In the genomic region with DNA sequence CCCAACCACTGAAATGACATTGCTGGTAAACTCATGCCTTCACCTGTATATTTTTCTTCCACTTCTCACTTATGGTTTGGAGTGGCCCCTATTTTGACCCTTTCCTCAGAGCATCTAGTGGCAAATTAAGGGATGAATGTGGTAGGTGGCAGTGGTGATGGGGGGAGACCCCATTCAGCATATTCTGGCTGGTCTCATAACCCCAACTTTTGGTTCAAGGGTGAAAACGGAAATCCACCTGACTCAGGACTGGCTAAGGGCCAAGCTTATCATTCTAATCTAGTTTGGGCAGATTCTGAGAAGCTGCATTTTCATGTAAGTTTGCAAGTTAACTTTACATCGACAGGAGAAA, we compare ENCODE assay signal across 1 cellular context.
TF ChIP-seq lines count a peak whose summit lies in the region.

No MANE protein-coding gene starts in this region.

TF ChIP-seq in GM23338, 12 proteins besides CTCF, POLR2A, EP300 and RAD21 (continued from another document):
- TF ChIP-seq, protein P1, sequence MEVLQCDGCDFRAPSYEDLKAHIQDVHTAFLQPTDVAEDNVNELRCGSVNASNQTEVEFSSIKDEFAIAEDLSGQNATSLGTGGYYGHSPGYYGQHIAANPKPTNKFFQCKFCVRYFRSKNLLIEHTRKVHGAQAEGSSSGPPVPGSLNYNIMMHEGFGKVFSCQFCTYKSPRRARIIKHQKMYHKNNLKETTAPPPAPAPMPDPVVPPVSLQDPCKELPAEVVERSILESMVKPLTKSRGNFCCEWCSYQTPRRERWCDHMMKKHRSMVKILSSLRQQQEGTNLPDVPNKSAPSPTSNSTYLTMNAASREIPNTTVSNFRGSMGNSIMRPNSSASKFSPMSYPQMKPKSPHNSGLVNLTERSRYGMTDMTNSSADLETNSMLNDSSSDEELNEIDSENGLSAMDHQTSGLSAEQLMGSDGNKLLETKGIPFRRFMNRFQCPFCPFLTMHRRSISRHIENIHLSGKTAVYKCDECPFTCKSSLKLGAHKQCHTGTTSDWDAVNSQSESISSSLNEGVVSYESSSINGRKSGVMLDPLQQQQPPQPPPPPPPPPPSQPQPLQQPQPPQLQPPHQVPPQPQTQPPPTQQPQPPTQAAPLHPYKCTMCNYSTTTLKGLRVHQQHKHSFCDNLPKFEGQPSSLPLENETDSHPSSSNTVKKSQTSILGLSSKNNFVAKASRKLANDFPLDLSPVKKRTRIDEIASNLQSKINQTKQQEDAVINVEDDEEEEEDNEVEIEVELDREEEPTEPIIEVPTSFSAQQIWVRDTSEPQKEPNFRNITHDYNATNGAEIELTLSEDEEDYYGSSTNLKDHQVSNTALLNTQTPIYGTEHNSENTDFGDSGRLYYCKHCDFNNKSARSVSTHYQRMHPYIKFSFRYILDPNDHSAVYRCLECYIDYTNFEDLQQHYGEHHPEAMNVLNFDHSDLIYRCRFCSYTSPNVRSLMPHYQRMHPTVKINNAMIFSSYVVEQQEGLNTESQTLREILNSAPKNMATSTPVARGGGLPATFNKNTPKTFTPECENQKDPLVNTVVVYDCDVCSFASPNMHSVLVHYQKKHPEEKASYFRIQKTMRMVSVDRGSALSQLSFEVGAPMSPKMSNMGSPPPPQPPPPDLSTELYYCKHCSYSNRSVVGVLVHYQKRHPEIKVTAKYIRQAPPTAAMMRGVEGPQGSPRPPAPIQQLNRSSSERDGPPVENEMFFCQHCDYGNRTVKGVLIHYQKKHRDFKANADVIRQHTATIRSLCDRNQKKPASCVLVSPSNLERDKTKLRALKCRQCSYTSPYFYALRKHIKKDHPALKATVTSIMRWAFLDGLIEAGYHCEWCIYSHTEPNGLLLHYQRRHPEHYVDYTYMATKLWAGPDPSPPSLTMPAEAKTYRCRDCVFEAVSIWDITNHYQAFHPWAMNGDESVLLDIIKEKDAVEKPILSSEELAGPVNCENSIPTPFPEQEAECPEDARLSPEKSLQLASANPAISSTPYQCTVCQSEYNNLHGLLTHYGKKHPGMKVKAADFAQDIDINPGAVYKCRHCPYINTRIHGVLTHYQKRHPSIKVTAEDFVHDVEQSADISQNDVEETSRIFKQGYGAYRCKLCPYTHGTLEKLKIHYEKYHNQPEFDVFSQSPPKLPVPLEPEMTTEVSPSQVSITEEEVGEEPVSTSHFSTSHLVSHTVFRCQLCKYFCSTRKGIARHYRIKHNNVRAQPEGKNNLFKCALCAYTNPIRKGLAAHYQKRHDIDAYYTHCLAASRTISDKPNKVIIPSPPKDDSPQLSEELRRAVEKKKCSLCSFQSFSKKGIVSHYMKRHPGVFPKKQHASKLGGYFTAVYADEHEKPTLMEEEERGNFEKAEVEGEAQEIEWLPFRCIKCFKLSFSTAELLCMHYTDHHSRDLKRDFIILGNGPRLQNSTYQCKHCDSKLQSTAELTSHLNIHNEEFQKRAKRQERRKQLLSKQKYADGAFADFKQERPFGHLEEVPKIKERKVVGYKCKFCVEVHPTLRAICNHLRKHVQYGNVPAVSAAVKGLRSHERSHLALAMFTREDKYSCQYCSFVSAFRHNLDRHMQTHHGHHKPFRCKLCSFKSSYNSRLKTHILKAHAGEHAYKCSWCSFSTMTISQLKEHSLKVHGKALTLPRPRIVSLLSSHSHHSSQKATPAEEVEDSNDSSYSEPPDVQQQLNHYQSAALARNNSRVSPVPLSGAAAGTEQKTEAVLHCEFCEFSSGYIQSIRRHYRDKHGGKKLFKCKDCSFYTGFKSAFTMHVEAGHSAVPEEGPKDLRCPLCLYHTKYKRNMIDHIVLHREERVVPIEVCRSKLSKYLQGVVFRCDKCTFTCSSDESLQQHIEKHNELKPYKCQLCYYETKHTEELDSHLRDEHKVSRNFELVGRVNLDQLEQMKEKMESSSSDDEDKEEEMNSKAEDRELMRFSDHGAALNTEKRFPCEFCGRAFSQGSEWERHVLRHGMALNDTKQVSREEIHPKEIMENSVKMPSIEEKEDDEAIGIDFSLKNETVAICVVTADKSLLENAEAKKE (CRISPR knock-in tag; IDR thresholded peaks at IDR 0.05): no peak
- TF ChIP-seq JUNB (IDR thresholded peaks at IDR 0.05; ENCODE audit: unreplicated experiment) (no peak), ZNF114 (CRISPR knock-in tag; IDR thresholded peaks at IDR 0.05) (no peak)
- TF ChIP-seq, protein P2, sequence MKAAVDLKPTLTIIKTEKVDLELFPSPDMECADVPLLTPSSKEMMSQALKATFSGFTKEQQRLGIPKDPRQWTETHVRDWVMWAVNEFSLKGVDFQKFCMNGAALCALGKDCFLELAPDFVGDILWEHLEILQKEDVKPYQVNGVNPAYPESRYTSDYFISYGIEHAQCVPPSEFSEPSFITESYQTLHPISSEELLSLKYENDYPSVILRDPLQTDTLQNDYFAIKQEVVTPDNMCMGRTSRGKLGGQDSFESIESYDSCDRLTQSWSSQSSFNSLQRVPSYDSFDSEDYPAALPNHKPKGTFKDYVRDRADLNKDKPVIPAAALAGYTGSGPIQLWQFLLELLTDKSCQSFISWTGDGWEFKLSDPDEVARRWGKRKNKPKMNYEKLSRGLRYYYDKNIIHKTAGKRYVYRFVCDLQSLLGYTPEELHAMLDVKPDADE (IDR thresholded peaks at IDR 0.05): no peak
